ENCODE assay signal across 14 cellular contexts in the genomic region with DNA sequence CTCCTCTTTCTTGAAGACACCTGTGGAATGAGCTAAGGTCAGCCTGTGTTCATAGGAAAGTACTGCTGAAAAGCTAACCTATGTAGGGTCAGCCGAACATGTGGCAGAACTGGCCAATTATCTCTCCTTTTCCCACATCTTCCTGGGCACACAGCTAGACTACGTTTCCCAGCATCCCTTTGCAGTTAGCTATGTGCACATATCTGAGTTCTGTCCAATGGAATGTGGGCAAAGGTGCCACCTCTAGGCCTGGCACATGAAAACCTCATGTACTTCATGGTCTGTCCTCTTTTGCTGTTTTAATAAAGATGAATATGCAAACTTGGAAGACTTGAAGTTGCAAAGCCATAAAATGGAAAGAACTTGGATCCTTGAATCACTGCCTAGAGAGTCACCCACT.
DNase-seq lines count a peak whose midpoint lies in the region; ATAC-seq and TF ChIP-seq lines count a peak whose summit lies in the region.
"Had no signal": no experiment of that assay in that cellular context is flagged by ENCODE, and none has a peak within 500 bp of the region (broad histone marks: within the 10 kb centered on the region; RNA-seq: fewer than 3 reads in every experiment).

No MANE protein-coding gene starts in this region.

- DNase-seq in mammary epithelial cell (peak; percentile 22), MCF 10A (ENCODE audit: unreplicated experiment) (no peak), WTC11 (ENCODE audit: low spot score) (no peak), left kidney (ENCODE audit: low read depth, low spot score) (peak; percentile 47), NCI-H2196 (lab: John Stamatoyannopoulos, UW; ENCODE audit: unreplicated experiment) (no peak), occipital lobe (lab: John Stamatoyannopoulos, UW) (no peak)
- DNase-seq in activated CD4-positive, alpha-beta T cell treated with anti-CD3 and anti-CD28 coated beads for 36 hours, result no peak
- no peak for DNase-seq in stimulated activated CD4-positive, alpha-beta T cell treated with anti-CD3 and anti-CD28 coated beads, Interleukin-4, amount 100 ng/mL, for 24 hours
- DNase-seq: activated CD8-positive, alpha-beta memory T cell treated with anti-CD3 and anti-CD28 coated beads for 24 hours; activated gamma-delta T cell; stomach had no signal

- peak; percentile 79 for ATAC-seq in WTC11
- no peak for ATAC-seq in activated CD4-positive, alpha-beta T cell treated with anti-CD3 and anti-CD28 coated beads for 36 hours
- ATAC-seq: gastroesophageal sphincter had no signal

- no peaks in the 10 kb centered on the region for H4K20me1 ChIP-seq in mammary epithelial cell (ENCODE audit: insufficient read depth, low read length)

- H3K4me3 Mint-ChIP-seq in MCF 10A (ENCODE audit: unreplicated experiment) (no peak overlapping the region), WTC11 (no peak overlapping the region)
- H3K4me3 Mint-ChIP-seq in activated CD4-positive, alpha-beta T cell treated with anti-CD3 and anti-CD28 coated beads for 36 hours, result no peak overlapping the region
- H3K4me3 Mint-ChIP-seq: brain, neural crest cell had no signal

- intact Hi-C loops in mammary epithelial cell (cut with micrococcal nuclease), result loop anchor here (1.0 to 5.0 kb wide), 4 partner anchors 63 to 968 kb away; a partner anchor contains a TSS
- intact Hi-C loops in MCF 10A (cut with micrococcal nuclease), result loop anchor here (1.0 to 5.0 kb wide), 2 partner anchors 63 to 278 kb away; no protein-coding TSS in a partner anchor
- intact Hi-C loops in activated CD4-positive, alpha-beta T cell treated with anti-CD3 and anti-CD28 coated beads for 36 hours (cut with DNase I, micrococcal nuclease), result loop anchor here (1.0 to 2.0 kb wide), 3 partner anchors 63 to 107 kb away; no protein-coding TSS in a partner anchor

- H3K27me3 Mint-ChIP-seq in MCF 10A (ENCODE audit: insufficient read depth, unreplicated experiment), result no peaks in the 10 kb centered on the region
- H3K27me3 Mint-ChIP-seq in WTC11 (ENCODE audit: low read depth), result no peaks in the 10 kb centered on the region
- peaks cover 2% of the 10 kb centered on the region for H3K27me3 Mint-ChIP-seq in activated CD4-positive, alpha-beta T cell treated with anti-CD3 and anti-CD28 coated beads for 36 hours

- H3K4me1 ChIP-seq in mammary epithelial cell (ENCODE audit: insufficient read depth, low read length), result peaks cover 12% of the 10 kb centered on the region

- H3K4me1 Mint-ChIP-seq in MCF 10A (ENCODE audit: insufficient read depth, unreplicated experiment), result peaks cover 16% of the 10 kb centered on the region
- peaks cover 26% of the 10 kb centered on the region for H3K4me1 Mint-ChIP-seq in WTC11
- peaks cover 3% of the 10 kb centered on the region for H3K4me1 Mint-ChIP-seq in activated CD4-positive, alpha-beta T cell treated with anti-CD3 and anti-CD28 coated beads for 36 hours

- dilution Hi-C loops in mammary epithelial cell (cut with HindIII; ENCODE audit: low sequenced_read_pairs), result no loop called here

- H3K79me2 ChIP-seq in mammary epithelial cell (ENCODE audit: insufficient read depth, low read length), result no peaks in the 10 kb centered on the region

- no peak overlapping the region for H3K9ac ChIP-seq in mammary epithelial cell (ENCODE audit: insufficient read depth, low read length)

- H3K27me3 ChIP-seq in mammary epithelial cell (ENCODE audit: insufficient read depth, low read length), result no peaks in the 10 kb centered on the region
- H3K27me3 ChIP-seq: gastroesophageal sphincter, stomach had no signal

- H3K27ac Mint-ChIP-seq in MCF 10A (ENCODE audit: low read depth, unreplicated experiment), result no peak overlapping the region
- H3K27ac Mint-ChIP-seq in WTC11, result no peak overlapping the region
- no peak overlapping the region for H3K27ac Mint-ChIP-seq in activated CD4-positive, alpha-beta T cell treated with anti-CD3 and anti-CD28 coated beads for 36 hours

- 78% methylated on average over 2 of the region's 2 CpGs for WGBS in mammary epithelial cell (ENCODE audit: low coverage, missing lambda C conversion rate)

- H3K9me3 ChIP-seq in mammary epithelial cell (replicated peaks; ENCODE audit: insufficient read depth, low read length), result no peaks in the 10 kb centered on the region
- H3K9me3 ChIP-seq: gastroesophageal sphincter, stomach had no signal

- BruUV-seq in mammary epithelial cell (replicated peaks; lab: Mats Ljungman, UMichigan) (no TSS peak), MCF 10A (replicated peaks; lab: Mats Ljungman, UMichigan) (no TSS peak)

- H3K36me3 Mint-ChIP-seq in MCF 10A (ENCODE audit: insufficient read depth, unreplicated experiment) (no peaks in the 10 kb centered on the region), WTC11 (no peaks in the 10 kb centered on the region)
- no peaks in the 10 kb centered on the region for H3K36me3 Mint-ChIP-seq in activated CD4-positive, alpha-beta T cell treated with anti-CD3 and anti-CD28 coated beads for 36 hours (ENCODE audit: low read depth)
- H3K36me3 Mint-ChIP-seq: brain had no signal

- H3K4me3 ChIP-seq in mammary epithelial cell (replicated peaks in 1 of 3; ENCODE audit: insufficient read depth in 1 of 3, low read depth in 2 of 3, low read length in 3 of 3), result no peak overlapping the region
- H3K4me3 ChIP-seq: gastroesophageal sphincter, stomach had no signal

- in situ Hi-C loops in mammary epithelial cell (cut with MboI; ENCODE audit: low sequenced_read_pairs in 2 of 2), result no loop called here

- CTCF ChIA-PET in mammary epithelial cell (lab: Charles Lee; ENCODE audit: low non-redundant PET), result interaction anchor here (0.5 to 1.2 kb wide), 4 partner anchors 14 to 1082 kb away, joined by 3 to 7 read pairs (median 4); no protein-coding TSS in a partner anchor
- CTCF ChIA-PET in MCF 10A (lab: Yijun Ruan, JAX), result interaction anchor here (0.6 to 5.7 kb wide), 38 partner anchors 8 to 1975 kb away, joined by 3 to 92 read pairs (median 4); no protein-coding TSS in a partner anchor
- CTCF ChIA-PET in WTC11 (lab: Charles Lee), result interaction anchor here (0.6 to 2.5 kb wide), 58 partner anchors 8 to 963 kb away, joined by 3 to 53 read pairs (median 4); a partner anchor contains a TSS
- CTCF ChIA-PET in activated CD4-positive, alpha-beta T cell treated with anti-CD3 and anti-CD28 coated beads for 36 hours (lab: Charles Lee), result interaction anchor here (0.7 to 3.2 kb wide), 18 partner anchors 9 to 337 kb away, joined by 3 to 13 read pairs (median 4); no protein-coding TSS in a partner anchor

- no peak overlapping the region for H3K4me2 ChIP-seq in mammary epithelial cell (ENCODE audit: insufficient read depth, low read depth, low read length)

- H3K9me3 Mint-ChIP-seq in MCF 10A (ENCODE audit: unreplicated experiment), result no peaks in the 10 kb centered on the region
- no peaks in the 10 kb centered on the region for H3K9me3 Mint-ChIP-seq in WTC11
- H3K9me3 Mint-ChIP-seq in activated CD4-positive, alpha-beta T cell treated with anti-CD3 and anti-CD28 coated beads for 36 hours (ENCODE audit: low read depth), result no peaks in the 10 kb centered on the region
- H3K9me3 Mint-ChIP-seq: neural crest cell had no signal

- H3K27ac ChIP-seq in mammary epithelial cell (ENCODE audit: insufficient read depth, low read depth, low read length), result no peak overlapping the region
- H3K27ac ChIP-seq: stomach had no signal

- H2AFZ ChIP-seq in mammary epithelial cell (ENCODE audit: low read depth, low read length), result no peak overlapping the region

- POLR2A ChIA-PET in MCF 10A (lab: Yijun Ruan, JAX) (no interaction called here), WTC11 (lab: Charles Lee) (no interaction called here)
- POLR2A ChIA-PET in activated CD4-positive, alpha-beta T cell treated with anti-CD3 and anti-CD28 coated beads for 36 hours (lab: Charles Lee), result no interaction called here

- TF ChIP-seq CTCF in mammary epithelial cell (conservative IDR thresholded peaks at IDR 0.05 in 1 of 2, IDR thresholded peaks at IDR 0.05 in 1 of 2; ENCODE audit: extremely low read depth in 1 of 2, insufficient read depth in 1 of 2, low read depth in 1 of 2, low read length in 2 of 2), result no peak
- no peak for TF ChIP-seq CTCF in MCF 10A (IDR thresholded peaks at IDR 0.05; ENCODE audit: unreplicated experiment)
- TF ChIP-seq CTCF in WTC11 (IDR thresholded peaks at IDR 0.05), result no peak; the same call in 1 of the 2 replicates

- H3K36me3 ChIP-seq in mammary epithelial cell (ENCODE audit: insufficient read depth, low read length), result no peaks in the 10 kb centered on the region
- H3K36me3 ChIP-seq: gastroesophageal sphincter, stomach had no signal

TF ChIP-seq in WTC11, 78 proteins besides CTCF, POLR2A, EP300 and RAD21:
- TF ChIP-seq, protein P1, sequence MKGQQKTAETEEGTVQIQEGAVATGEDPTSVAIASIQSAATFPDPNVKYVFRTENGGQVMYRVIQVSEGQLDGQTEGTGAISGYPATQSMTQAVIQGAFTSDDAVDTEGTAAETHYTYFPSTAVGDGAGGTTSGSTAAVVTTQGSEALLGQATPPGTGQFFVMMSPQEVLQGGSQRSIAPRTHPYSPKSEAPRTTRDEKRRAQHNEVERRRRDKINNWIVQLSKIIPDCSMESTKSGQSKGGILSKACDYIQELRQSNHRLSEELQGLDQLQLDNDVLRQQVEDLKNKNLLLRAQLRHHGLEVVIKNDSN (CRISPR knock-in tag; IDR thresholded peaks at IDR 0.05), result no peak
- TF ChIP-seq, protein P2, sequence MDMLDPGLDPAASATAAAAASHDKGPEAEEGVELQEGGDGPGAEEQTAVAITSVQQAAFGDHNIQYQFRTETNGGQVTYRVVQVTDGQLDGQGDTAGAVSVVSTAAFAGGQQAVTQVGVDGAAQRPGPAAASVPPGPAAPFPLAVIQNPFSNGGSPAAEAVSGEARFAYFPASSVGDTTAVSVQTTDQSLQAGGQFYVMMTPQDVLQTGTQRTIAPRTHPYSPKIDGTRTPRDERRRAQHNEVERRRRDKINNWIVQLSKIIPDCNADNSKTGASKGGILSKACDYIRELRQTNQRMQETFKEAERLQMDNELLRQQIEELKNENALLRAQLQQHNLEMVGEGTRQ (CRISPR knock-in tag; IDR thresholded peaks at IDR 0.05), result peak; percentile 57

Comparison
In these comparisons a context has a peak if more than half of its experiments do, and no peak if none do; other contexts are left out.
1. DNase-seq: peak in mammary epithelial cell (single experiment) and left kidney (single experiment); none in MCF 10A (single experiment), WTC11 (single experiment), NCI-H2196 (single experiment), activated CD4-positive, alpha-beta T cell treated with anti-CD3 and anti-CD28 coated beads for 36 hours (single experiment), stimulated activated CD4-positive, alpha-beta T cell treated with anti-CD3 and anti-CD28 coated beads, Interleukin-4, amount 100 ng/mL, for 24 hours (single experiment) and occipital lobe (single experiment).